ENCODE assay signal across 7 cellular contexts in genomic region chr14:67358914-67359313, GRCh38. TPM values are rescaled to one million over a fixed set of nuclear protein-coding genes. Genes with fewer than 3 reads are reported as not detected.
DNase-seq lines count a peak whose midpoint lies in the region; ATAC-seq and TF ChIP-seq lines count a peak whose summit lies in the region.

No MANE protein-coding gene starts in this region.

- no peaks in the 10 kb centered on the region for H3K9me3 Mint-ChIP-seq in effector memory CD8-positive, alpha-beta T cell
- no peaks in the 10 kb centered on the region for H3K9me3 Mint-ChIP-seq in neural crest cell

- peak overlapping the region; percentile 92 to 98 for H3K4me3 Mint-ChIP-seq in effector memory CD8-positive, alpha-beta T cell
- peak overlapping the region; percentile 99 for H3K4me3 Mint-ChIP-seq in neural crest cell

- TF ChIP-seq CTCF in neural crest cell (conservative IDR thresholded peaks at IDR 0.05), result no peak

- H3K4me1 Mint-ChIP-seq in effector memory CD8-positive, alpha-beta T cell (ENCODE audit: low read depth in 2 of 2), result peaks cover 25 to 45% of the 10 kb centered on the region in 2 donors
- peaks cover 42% of the 10 kb centered on the region for H3K4me1 Mint-ChIP-seq in neural crest cell

- H3K4me3 ChIP-seq in GM08714 (ENCODE audit: low read length), result peak overlapping the region; percentile 78

- peaks cover 37% of the 10 kb centered on the region for H3K36me3 Mint-ChIP-seq in effector memory CD8-positive, alpha-beta T cell (ENCODE audit: insufficient read depth)
- H3K36me3 Mint-ChIP-seq in neural crest cell (ENCODE audit: low read depth), result no peaks in the 10 kb centered on the region

- no peak for ATAC-seq in effector memory CD8-positive, alpha-beta T cell (replicated peaks)
- ATAC-seq in HG02571 (IDR thresholded peaks at IDR 0.05; ENCODE audit: unreplicated experiment) (no peak), HG02840 (IDR thresholded peaks at IDR 0.05; ENCODE audit: low FRiP score, unreplicated experiment) (no peak)

- peak; percentile 70 for DNase-seq in NCI-H69 (lab: John Stamatoyannopoulos, UW)
- no peak for DNase-seq in effector memory CD8-positive, alpha-beta T cell
- DNase-seq in neural crest cell (ENCODE audit: low read depth, low spot score), result no peak
- DNase-seq in NCI-H226, result no peak

- H3K27ac Mint-ChIP-seq in effector memory CD8-positive, alpha-beta T cell, result peak overlapping the region; percentile 97 to 98
- peak overlapping the region; percentile 97 for H3K27ac Mint-ChIP-seq in neural crest cell (ENCODE audit: unreplicated experiment)

- no peaks in the 10 kb centered on the region for H3K27me3 Mint-ChIP-seq in effector memory CD8-positive, alpha-beta T cell
- H3K27me3 Mint-ChIP-seq in neural crest cell (ENCODE audit: low read depth), result no peaks in the 10 kb centered on the region

RNA-seq across cellular contexts. Expression of gene ATP6V1D, which starts 0.7 kb away (rescaled TPM):
- total RNA-seq in neural crest cell, result 51.2 and 52.9 TPM in 2 replicates

RNA-seq across cellular contexts. Expression of gene EIF2S1, which starts 1.2 kb away (rescaled TPM):
- 108 and 115 TPM in 2 replicates for total RNA-seq in neural crest cell

RNA-seq across cellular contexts. Expression of gene PLEK2, which starts 53.1 kb away (rescaled TPM):
- total RNA-seq in neural crest cell, result not detected in 2 replicates
